Comparison of ENCODE assay signal across 15 cellular contexts in genomic region chr10:129784286-129784685, GRCh38.
DNase-seq lines count a peak whose midpoint lies in the region; ATAC-seq, FAIRE-seq and TF ChIP-seq lines count a peak whose summit lies in the region.
"Had no signal": no experiment of that assay in that cellular context is flagged by ENCODE, and none has a peak within 500 bp of the region (broad histone marks: within the 10 kb centered on the region; RNA-seq: fewer than 3 reads in every experiment).

No MANE protein-coding gene starts in this region.

- no peak for TF ChIP-seq RAD21 in H1 (IDR thresholded peaks at IDR 0.05 in 1 of 2, conservative IDR thresholded peaks at IDR 0.05 in 1 of 2; ENCODE audit: low read depth in 2 of 2, low read length in 2 of 2)

- no peak overlapping the region for H2AK5ac ChIP-seq in H1 (ENCODE audit: low read depth, low read length)

- no peak overlapping the region for H3K14ac ChIP-seq in H1 (ENCODE audit: insufficient read length)

- no peak for ATAC-seq in HG03378 (IDR thresholded peaks at IDR 0.05; ENCODE audit: unreplicated experiment)
- ATAC-seq: CD8-positive, alpha-beta T cell had no signal

- POLR2A ChIA-PET in H1 (lab: Charles Lee; ENCODE audit: partially characterized antibody) = no interaction called here

- DNase-seq in NCI-H1417 (lab: John Stamatoyannopoulos, UW) = peak in 2 of 3 experiments; percentile 1 to 10
- DNase-seq in NCI-H1417 treated with DMSO at 0.1 percent for 48 hours (lab: John Stamatoyannopoulos, UW) = no peak
- peak; percentile 23 for DNase-seq in LHCN-M2 (ENCODE audit: low read depth)
- DNase-seq in H1 (ENCODE audit: low read depth in 1 of 2, low spot score in 2 of 2) = no peak
- peak; percentile 86 for DNase-seq in osteoblast (ENCODE audit: insufficient read length, low spot score, missing footprints)
- DNase-seq in prostate gland (ENCODE audit: low spot score) = no peak
- no peak for DNase-seq in NCI-H748 (lab: John Stamatoyannopoulos, UW; ENCODE audit: unreplicated experiment)
- DNase-seq: CD8-positive, alpha-beta T cell; NCI-H1930; NCI-H524; SHP77 treated with DMSO at 0.1 percent for 48 hours had no signal

- H3K27ac ChIP-seq in H1 (ENCODE audit: low read depth, low read length) (no peak overlapping the region), osteoblast (ENCODE audit: low read depth, low read length) (no peak overlapping the region), prostate gland (no peak overlapping the region)
- H3K27ac ChIP-seq: BLaER1 had no signal

- intact Hi-C loops in prostate gland (cut with DNase I) = no loop called here

- H3K4me3 ChIP-seq in H1 (ENCODE audit: extremely low read depth in 1 of 4, insufficient read depth in 2 of 4, low read depth in 3 of 4, low read length in 4 of 4) = no peak overlapping the region
- H3K4me3 ChIP-seq in osteoblast (ENCODE audit: insufficient read depth, low read length) = no peak overlapping the region
- no peak overlapping the region for H3K4me3 ChIP-seq in prostate gland
- H3K4me3 ChIP-seq: BLaER1 had no signal

- H2BK12ac ChIP-seq in H1 (ENCODE audit: low read depth, low read length) = no peak overlapping the region

- H3K79me1 ChIP-seq in H1 (ENCODE audit: low read depth, low read length) = no peaks in the 10 kb centered on the region

- no peaks in the 10 kb centered on the region; the same call in 1 of the 2 replicates for H3K23me2 ChIP-seq in H1 (ENCODE audit: low read depth, low read length)

- no peaks in the 10 kb centered on the region for H3K4me1 ChIP-seq in H1 (replicated peaks in 1 of 4; ENCODE audit: control insufficient read depth in 3 of 4, insufficient read depth in 4 of 4, low read length in 3 of 4)
- H3K4me1 ChIP-seq in osteoblast (ENCODE audit: insufficient read depth, low read length) = no peaks in the 10 kb centered on the region
- no peaks in the 10 kb centered on the region for H3K4me1 ChIP-seq in prostate gland (replicated peaks)

- FAIRE-seq in H1 (lab: Jason Lieb, UNC) = no peak
- FAIRE-seq: D721Med, H54 had no signal

- TF ChIP-seq CTCF in H1 (IDR thresholded peaks at IDR 0.05; ENCODE audit: control extremely low read depth in 1 of 3, insufficient read depth in 1 of 3, low read depth in 1 of 3, low read length in 3 of 3) (no peak), osteoblast (IDR thresholded peaks at IDR 0.05; ENCODE audit: extremely low read depth, low read depth, low read length) (no peak), prostate gland (IDR thresholded peaks at IDR 0.05) (no peak)

- no peak overlapping the region for H2AFZ ChIP-seq in H1 (ENCODE audit: low read length)
- H2AFZ ChIP-seq in osteoblast (ENCODE audit: low read length) = no peak overlapping the region

- no peak overlapping the region for H3K23ac ChIP-seq in H1 (ENCODE audit: insufficient read length)

- H3K36me3 ChIP-seq in H1 (ENCODE audit: control insufficient read depth in 2 of 4, insufficient read depth in 4 of 4, low read length in 3 of 4) (no peaks in the 10 kb centered on the region), osteoblast (ENCODE audit: insufficient read depth, low read length) (no peaks in the 10 kb centered on the region), prostate gland (no peaks in the 10 kb centered on the region)

- H4K5ac ChIP-seq in H1 (ENCODE audit: insufficient read length, low read depth, low read length) = no peak overlapping the region

- H3K4me2 ChIP-seq in H1 (ENCODE audit: insufficient read depth in 1 of 2, low read depth in 2 of 2, low read length in 2 of 2) (no peak overlapping the region), osteoblast (ENCODE audit: insufficient read depth, low read length) (no peak overlapping the region)
- H3K4me2 ChIP-seq: BLaER1 had no signal

- no peaks in the 10 kb centered on the region for H3K9me3 ChIP-seq in H1 (ENCODE audit: insufficient read depth in 2 of 2, low read depth in 1 of 2, low read length in 1 of 2)
- H3K9me3 ChIP-seq in osteoblast (ENCODE audit: low read depth, low read length) = no peaks in the 10 kb centered on the region
- H3K9me3 ChIP-seq in prostate gland = no peaks in the 10 kb centered on the region
- H3K9me3 ChIP-seq: BLaER1 had no signal

- TF ChIP-seq EP300 in H1 (IDR thresholded peaks at IDR 0.05; ENCODE audit: borderline replicate concordance in 1 of 2, low read depth in 2 of 2, low read length in 2 of 2) = no peak

- no peak overlapping the region for H3K4ac ChIP-seq in H1 (replicated peaks; ENCODE audit: insufficient read length, low read depth, low read length)

- H3K9ac ChIP-seq in H1 (replicated peaks in 1 of 4; ENCODE audit: extremely low read depth in 1 of 4, low read depth in 3 of 4, low read length in 3 of 4) = no peak overlapping the region
- H3K9ac ChIP-seq: BLaER1 had no signal

- no peak overlapping the region for H2BK120ac ChIP-seq in H1 (replicated peaks; ENCODE audit: low read depth, low read length)

- H2BK15ac ChIP-seq in H1 (ENCODE audit: low read length) = no peak overlapping the region

- peaks cover 0 to 1% of the 10 kb centered on the region in 2 experiments for H4K20me1 ChIP-seq in H1 (replicated peaks in 1 of 2; ENCODE audit: control insufficient read depth in 1 of 2, insufficient read depth in 2 of 2, low read length in 2 of 2)
- H4K20me1 ChIP-seq in osteoblast (ENCODE audit: insufficient read depth, low read length) = no peaks in the 10 kb centered on the region
- H4K20me1 ChIP-seq: BLaER1 had no signal

- CTCF ChIA-PET in H1 (lab: Charles Lee; ENCODE audit: partially characterized antibody) = no interaction called here

- H4K8ac ChIP-seq in H1 (ENCODE audit: extremely low read depth, insufficient read depth, low read length) = no peak overlapping the region

- 93% methylated on average over 6 of the region's 6 CpGs; no CpG with 5 or more reads in 1 of the 2 experiments for WGBS in H1 (ENCODE audit: extremely low coverage in 1 of 2, insufficient coverage in 1 of 2, insufficient read length in 1 of 2, insufficient replicate concordance in 2 of 2, low coverage in 1 of 2, low lambda C conversion rate in 2 of 2, missing lambda C conversion rate in 1 of 2), 2 experiments
- WGBS in prostate gland = 85% methylated on average over 6 of the region's 6 CpGs

- no peaks in the 10 kb centered on the region for H3K79me2 ChIP-seq in H1 (ENCODE audit: control insufficient read depth in 1 of 2, insufficient read depth in 2 of 2, low read length in 2 of 2)
- no peaks in the 10 kb centered on the region for H3K79me2 ChIP-seq in osteoblast (ENCODE audit: insufficient read depth, low read length)

- H4K91ac ChIP-seq in H1 (replicated peaks; ENCODE audit: insufficient read length, low read length) = peak overlapping the region; percentile 81

- H3K18ac ChIP-seq in H1 (ENCODE audit: extremely low read depth, low read length) = no peak overlapping the region

- H2BK5ac ChIP-seq in H1 (ENCODE audit: low read depth, low read length) = no peak overlapping the region; the same call in 1 of the 2 replicates

- no peak for TF ChIP-seq POLR2A in H1 (IDR thresholded peaks at IDR 0.05; ENCODE audit: control extremely low read depth in 1 of 2, low read depth in 2 of 2, low read length in 2 of 2)
- no peak for TF ChIP-seq POLR2A in prostate gland (IDR thresholded peaks at IDR 0.05)

- H3K56ac ChIP-seq in H1 (replicated peaks; ENCODE audit: insufficient read length, low read depth, low read length) = no peak overlapping the region

- no peak overlapping the region for H2BK20ac ChIP-seq in H1 (ENCODE audit: low read length)

- no peaks in the 10 kb centered on the region for H3K27me3 ChIP-seq in H1 (replicated peaks in 1 of 4; ENCODE audit: control insufficient read depth in 3 of 4, extremely low read depth in 1 of 4, insufficient read depth in 3 of 4, low read length in 3 of 4)
- no peaks in the 10 kb centered on the region for H3K27me3 ChIP-seq in osteoblast (ENCODE audit: insufficient read depth, low read length)
- no peaks in the 10 kb centered on the region for H3K27me3 ChIP-seq in prostate gland (replicated peaks; ENCODE audit: insufficient read depth)
- H3K27me3 ChIP-seq: BLaER1 had no signal

TF ChIP-seq in H1, 55 proteins besides CTCF, POLR2A, EP300 and RAD21:
- no peak for TF ChIP-seq POLR2AphosphoS5 (IDR thresholded peaks at IDR 0.05; ENCODE audit: low read depth, low read length)
- TF ChIP-seq KDM1A (IDR thresholded peaks at IDR 0.05; ENCODE audit: borderline replicate concordance, low read length) = no peak
- no peak for TF ChIP-seq ASH2L (IDR thresholded peaks at IDR 0.05; ENCODE audit: low read length)
- TF ChIP-seq CHD2 (IDR thresholded peaks at IDR 0.05; ENCODE audit: low read length) = no peak
- no peak for TF ChIP-seq YY1 (IDR thresholded peaks at IDR 0.05; ENCODE audit: low read depth, low read length)
- TF ChIP-seq TAF1 (IDR thresholded peaks at IDR 0.05; ENCODE audit: low read depth, low read length) = no peak
- no peak for TF ChIP-seq NANOG (IDR thresholded peaks at IDR 0.05; ENCODE audit: insufficient read depth, low read depth, low read length, poor library complexity, severe bottlenecking)
- TF ChIP-seq SIRT6 (IDR thresholded peaks at IDR 0.05; ENCODE audit: low read length) = no peak
- TF ChIP-seq KDM5A (IDR thresholded peaks at IDR 0.05; ENCODE audit: low read length) = no peak
- TF ChIP-seq RNF2 (IDR thresholded peaks at IDR 0.05; ENCODE audit: borderline replicate concordance, low read depth, low read length, missing control alignments, poor library complexity, severe bottlenecking) = no peak
- no peak for TF ChIP-seq TCF12 (IDR thresholded peaks at IDR 0.05; ENCODE audit: low read depth, low read length)
- TF ChIP-seq USF2 (IDR thresholded peaks at IDR 0.05; ENCODE audit: low read length) = no peak
TF ChIP-seq in H1: peak in this region for 0.

Comparison
In these comparisons a context has a peak if more than half of its experiments do, and no peak if none do; other contexts are left out.
1. DNase-seq: peak in NCI-H1417 (2 of 3), LHCN-M2 (single experiment) and osteoblast (single experiment); none in NCI-H1417 treated with DMSO at 0.1 percent for 48 hours (single experiment), H1 (0 of 2), prostate gland (single experiment) and NCI-H748 (single experiment).